Comparison of ENCODE assay signal across 18 cellular contexts in genomic region chr1:18199462-18199861, GRCh38.
DNase-seq lines count a peak whose midpoint lies in the region; ATAC-seq and TF ChIP-seq lines count a peak whose summit lies in the region.
"Had no signal": no experiment of that assay in that cellular context is flagged by ENCODE, and none has a peak within 500 bp of the region (broad histone marks: within the 10 kb centered on the region; RNA-seq: fewer than 3 reads in every experiment).

No MANE protein-coding gene starts in this region.

- H3K36me3 ChIP-seq in PC-9 (ENCODE audit: low read depth), result no peaks in the 10 kb centered on the region
- H3K36me3 ChIP-seq: brain microvascular endothelial cell, HAP-1, pancreas, SJSA1 had no signal

- H4K20me1 ChIP-seq in PC-9 (ENCODE audit: insufficient read depth), result no peaks in the 10 kb centered on the region

- TF ChIP-seq CTCF in PC-9 (conservative IDR thresholded peaks at IDR 0.05), result no peak

- CTCF ChIA-PET in HEK293T (lab: Yijun Ruan, JAX), result no interaction called here
- CTCF ChIA-PET in PC-9 (lab: Charles Lee), result interaction anchor here (0.7 kb wide), 1 partner anchor 588 kb away, joined by 6 read pairs; no protein-coding TSS in a partner anchor

- H3K27ac ChIP-seq in PC-9, result no peak overlapping the region
- H3K27ac ChIP-seq: brain microvascular endothelial cell, hepatocyte, pancreas, SJSA1, skin epidermis had no signal

- POLR2A ChIA-PET in HEK293T (lab: Yijun Ruan, JAX) (interaction anchor here (0.8 kb wide), 1 partner anchor 10 kb away, joined by 3 read pairs; no protein-coding TSS in a partner anchor), PC-9 (lab: Charles Lee; ENCODE audit: unreplicated experiment) (no interaction called here)

- H3K27me3 ChIP-seq in PC-9 (ENCODE audit: insufficient read depth, low read depth), result peaks cover 66% of the 10 kb centered on the region
- H3K27me3 ChIP-seq: brain microvascular endothelial cell had no signal

- H3F3A ChIP-seq in PC-9 (ENCODE audit: insufficient read depth, low read depth), result no peaks in the 10 kb centered on the region

- ATAC-seq in HG03565 (IDR thresholded peaks at IDR 0.05; ENCODE audit: unreplicated experiment), result no peak
- ATAC-seq: activated naive CD4-positive, alpha-beta T cell treated with anti-CD3 and anti-CD28 coated beads, Interleukin-2, amount 50 U/mL, for 72 hours; pancreas had no signal

- no peaks in the 10 kb centered on the region for H3K79me2 ChIP-seq in PC-9 (ENCODE audit: low read depth)
- H3K79me2 ChIP-seq: hepatocyte had no signal

- no TSS peak for BruUV-seq in PC-9 (replicated peaks; lab: Mats Ljungman, UMichigan)

- H3K9me2 ChIP-seq in PC-9 (ENCODE audit: insufficient read depth), result no peaks in the 10 kb centered on the region

- H3K4me2 ChIP-seq in PC-9, result no peak overlapping the region
- H3K4me2 ChIP-seq: hepatocyte had no signal

- H3K9me3 ChIP-seq in PC-9 (ENCODE audit: insufficient read depth, low read depth), result no peaks in the 10 kb centered on the region
- H3K9me3 ChIP-seq: HAP-1, pancreas, SJSA1 had no signal

- DNase-seq in COR-L47 (lab: John Stamatoyannopoulos, UW) (peak; percentile 9), NCI-H128 (lab: John Stamatoyannopoulos, UW; ENCODE audit: unreplicated experiment) (peak; percentile 43), NCI-H524 (lab: John Stamatoyannopoulos, UW) (peak; percentile 91 to 95), ecto neural progenitor cell (ENCODE audit: low spot score) (peak; percentile 59), HEK293T (ENCODE audit: extremely low spot score) (no peak), midbrain (lab: John Stamatoyannopoulos, UW) (no peak), PC-9 (no peak)
- DNase-seq: activated CD4-positive, alpha-beta T cell treated with anti-CD3 and anti-CD28 coated beads, Interleukin-2, amount 50 U/mL, for 1 hour; brain microvascular endothelial cell; CD8-positive, alpha-beta memory T cell; pancreas; stimulated activated naive CD4-positive, alpha-beta T cell had no signal

- no peak overlapping the region for H3K4me3 ChIP-seq in PC-9
- H3K4me3 ChIP-seq: HAP-1, hepatocyte, pancreas, SJSA1, skin epidermis had no signal

- no peaks in the 10 kb centered on the region for H3K4me1 ChIP-seq in PC-9 (replicated peaks; ENCODE audit: insufficient read depth)
- H3K4me1 ChIP-seq: HAP-1, pancreas, SJSA1 had no signal

- no peak overlapping the region for H2AFZ ChIP-seq in PC-9
- H2AFZ ChIP-seq: hepatocyte had no signal

- intact Hi-C loops in PC-9 (cut with micrococcal nuclease; ENCODE audit: unreplicated experiment), result no loop called here

TF ChIP-seq in HEK293T, 16 proteins besides CTCF, POLR2A, EP300 and RAD21:
- no peak for TF ChIP-seq ELF4 (IDR thresholded peaks at IDR 0.05)
- TF ChIP-seq TARDBP (IDR thresholded peaks at IDR 0.05), result no peak
- no peak for TF ChIP-seq FOXA1 (IDR thresholded peaks at IDR 0.05)
- no peak for TF ChIP-seq LEF1 (IDR thresholded peaks at IDR 0.05; ENCODE audit: borderline replicate concordance)
- TF ChIP-seq SUZ12 (IDR thresholded peaks at IDR 0.05), result no peak
- no peak for TF ChIP-seq L3MBTL2 (conservative IDR thresholded peaks at IDR 0.05)
- no peak for TF ChIP-seq ZNF384 (IDR thresholded peaks at IDR 0.05)
- no peak for TF ChIP-seq BHLHE40 (IDR thresholded peaks at IDR 0.05; ENCODE audit: borderline replicate concordance)
- no peak for TF ChIP-seq HDGF (IDR thresholded peaks at IDR 0.05; ENCODE audit: borderline replicate concordance)
- TF ChIP-seq NFRKB (IDR thresholded peaks at IDR 0.05), result no peak
- TF ChIP-seq FOXK2 (IDR thresholded peaks at IDR 0.05), result no peak
- TF ChIP-seq CTBP1 (IDR thresholded peaks at IDR 0.05; ENCODE audit: borderline replicate concordance), result no peak
- TF ChIP-seq ARNT (IDR thresholded peaks at IDR 0.05), result no peak
- no peak for TF ChIP-seq FOXM1 (IDR thresholded peaks at IDR 0.05; ENCODE audit: borderline replicate concordance)
- TF ChIP-seq SP1 (IDR thresholded peaks at IDR 0.05), result no peak
- no peak for TF ChIP-seq PKNOX1 (IDR thresholded peaks at IDR 0.05)
TF ChIP-seq in HEK293T: peak in this region for 0.

Comparison
In these comparisons a context has a peak if more than half of its experiments do, and no peak if none do; other contexts are left out.
1. DNase-seq: peak in COR-L47 (single experiment), NCI-H128 (single experiment), NCI-H524 (2 of 2) and ecto neural progenitor cell (single experiment); none in HEK293T (single experiment), midbrain (single experiment) and PC-9 (0 of 2).